1 cellular context compared by ENCODE assay signal in genomic region chr3:153051427-153052095, GRCh38.
TF ChIP-seq lines count a peak whose summit lies in the region.

No MANE protein-coding gene starts in this region.

TF ChIP-seq in GM23338, 12 proteins besides CTCF, POLR2A, EP300 and RAD21 (continued from another document):
- TF ChIP-seq, protein P1, sequence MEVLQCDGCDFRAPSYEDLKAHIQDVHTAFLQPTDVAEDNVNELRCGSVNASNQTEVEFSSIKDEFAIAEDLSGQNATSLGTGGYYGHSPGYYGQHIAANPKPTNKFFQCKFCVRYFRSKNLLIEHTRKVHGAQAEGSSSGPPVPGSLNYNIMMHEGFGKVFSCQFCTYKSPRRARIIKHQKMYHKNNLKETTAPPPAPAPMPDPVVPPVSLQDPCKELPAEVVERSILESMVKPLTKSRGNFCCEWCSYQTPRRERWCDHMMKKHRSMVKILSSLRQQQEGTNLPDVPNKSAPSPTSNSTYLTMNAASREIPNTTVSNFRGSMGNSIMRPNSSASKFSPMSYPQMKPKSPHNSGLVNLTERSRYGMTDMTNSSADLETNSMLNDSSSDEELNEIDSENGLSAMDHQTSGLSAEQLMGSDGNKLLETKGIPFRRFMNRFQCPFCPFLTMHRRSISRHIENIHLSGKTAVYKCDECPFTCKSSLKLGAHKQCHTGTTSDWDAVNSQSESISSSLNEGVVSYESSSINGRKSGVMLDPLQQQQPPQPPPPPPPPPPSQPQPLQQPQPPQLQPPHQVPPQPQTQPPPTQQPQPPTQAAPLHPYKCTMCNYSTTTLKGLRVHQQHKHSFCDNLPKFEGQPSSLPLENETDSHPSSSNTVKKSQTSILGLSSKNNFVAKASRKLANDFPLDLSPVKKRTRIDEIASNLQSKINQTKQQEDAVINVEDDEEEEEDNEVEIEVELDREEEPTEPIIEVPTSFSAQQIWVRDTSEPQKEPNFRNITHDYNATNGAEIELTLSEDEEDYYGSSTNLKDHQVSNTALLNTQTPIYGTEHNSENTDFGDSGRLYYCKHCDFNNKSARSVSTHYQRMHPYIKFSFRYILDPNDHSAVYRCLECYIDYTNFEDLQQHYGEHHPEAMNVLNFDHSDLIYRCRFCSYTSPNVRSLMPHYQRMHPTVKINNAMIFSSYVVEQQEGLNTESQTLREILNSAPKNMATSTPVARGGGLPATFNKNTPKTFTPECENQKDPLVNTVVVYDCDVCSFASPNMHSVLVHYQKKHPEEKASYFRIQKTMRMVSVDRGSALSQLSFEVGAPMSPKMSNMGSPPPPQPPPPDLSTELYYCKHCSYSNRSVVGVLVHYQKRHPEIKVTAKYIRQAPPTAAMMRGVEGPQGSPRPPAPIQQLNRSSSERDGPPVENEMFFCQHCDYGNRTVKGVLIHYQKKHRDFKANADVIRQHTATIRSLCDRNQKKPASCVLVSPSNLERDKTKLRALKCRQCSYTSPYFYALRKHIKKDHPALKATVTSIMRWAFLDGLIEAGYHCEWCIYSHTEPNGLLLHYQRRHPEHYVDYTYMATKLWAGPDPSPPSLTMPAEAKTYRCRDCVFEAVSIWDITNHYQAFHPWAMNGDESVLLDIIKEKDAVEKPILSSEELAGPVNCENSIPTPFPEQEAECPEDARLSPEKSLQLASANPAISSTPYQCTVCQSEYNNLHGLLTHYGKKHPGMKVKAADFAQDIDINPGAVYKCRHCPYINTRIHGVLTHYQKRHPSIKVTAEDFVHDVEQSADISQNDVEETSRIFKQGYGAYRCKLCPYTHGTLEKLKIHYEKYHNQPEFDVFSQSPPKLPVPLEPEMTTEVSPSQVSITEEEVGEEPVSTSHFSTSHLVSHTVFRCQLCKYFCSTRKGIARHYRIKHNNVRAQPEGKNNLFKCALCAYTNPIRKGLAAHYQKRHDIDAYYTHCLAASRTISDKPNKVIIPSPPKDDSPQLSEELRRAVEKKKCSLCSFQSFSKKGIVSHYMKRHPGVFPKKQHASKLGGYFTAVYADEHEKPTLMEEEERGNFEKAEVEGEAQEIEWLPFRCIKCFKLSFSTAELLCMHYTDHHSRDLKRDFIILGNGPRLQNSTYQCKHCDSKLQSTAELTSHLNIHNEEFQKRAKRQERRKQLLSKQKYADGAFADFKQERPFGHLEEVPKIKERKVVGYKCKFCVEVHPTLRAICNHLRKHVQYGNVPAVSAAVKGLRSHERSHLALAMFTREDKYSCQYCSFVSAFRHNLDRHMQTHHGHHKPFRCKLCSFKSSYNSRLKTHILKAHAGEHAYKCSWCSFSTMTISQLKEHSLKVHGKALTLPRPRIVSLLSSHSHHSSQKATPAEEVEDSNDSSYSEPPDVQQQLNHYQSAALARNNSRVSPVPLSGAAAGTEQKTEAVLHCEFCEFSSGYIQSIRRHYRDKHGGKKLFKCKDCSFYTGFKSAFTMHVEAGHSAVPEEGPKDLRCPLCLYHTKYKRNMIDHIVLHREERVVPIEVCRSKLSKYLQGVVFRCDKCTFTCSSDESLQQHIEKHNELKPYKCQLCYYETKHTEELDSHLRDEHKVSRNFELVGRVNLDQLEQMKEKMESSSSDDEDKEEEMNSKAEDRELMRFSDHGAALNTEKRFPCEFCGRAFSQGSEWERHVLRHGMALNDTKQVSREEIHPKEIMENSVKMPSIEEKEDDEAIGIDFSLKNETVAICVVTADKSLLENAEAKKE (CRISPR knock-in tag; IDR thresholded peaks at IDR 0.05), result no peak
- TF ChIP-seq POLR2AphosphoS5 (IDR thresholded peaks at IDR 0.05; ENCODE audit: low read depth) (no peak), JUNB (IDR thresholded peaks at IDR 0.05; ENCODE audit: unreplicated experiment) (no peak)
